20 cellular contexts compared by ENCODE assay signal in the genomic region with DNA sequence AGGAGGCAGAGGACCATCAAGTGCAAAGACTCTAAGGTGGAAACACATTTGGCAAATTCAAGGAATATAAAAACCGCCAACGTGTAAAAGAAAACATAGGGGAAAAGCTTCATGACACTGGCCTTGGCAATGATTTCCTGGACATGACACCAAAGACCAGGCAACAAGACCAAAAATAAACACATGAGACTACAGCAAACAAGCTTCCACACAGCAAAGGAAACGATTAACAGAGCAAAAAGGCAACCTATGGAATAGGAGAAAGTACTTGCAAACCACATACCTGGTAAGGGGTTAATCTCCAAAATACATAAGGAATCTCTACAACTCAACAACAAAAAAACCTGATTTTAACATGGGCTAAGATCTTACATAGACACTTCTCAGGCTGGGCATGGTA. TPM values are rescaled to one million over a fixed set of nuclear protein-coding genes. Genes with fewer than 3 reads are reported as not detected.
DNase-seq lines count a peak whose midpoint lies in the region; TF ChIP-seq lines count a peak whose summit lies in the region.
"Had no signal": no experiment of that assay in that cellular context is flagged by ENCODE, and none has a peak within 500 bp of the region (broad histone marks: within the 10 kb centered on the region; RNA-seq: fewer than 3 reads in every experiment).

No MANE protein-coding gene starts in this region.

- no peaks in the 10 kb centered on the region for H3K9me3 Mint-ChIP-seq in activated CD4-positive, alpha-beta memory T cell treated with anti-CD3 and anti-CD28 coated beads for 36 hours
- no peaks in the 10 kb centered on the region for H3K9me3 Mint-ChIP-seq in activated CD4-positive, alpha-beta memory T cell treated with anti-CD3 and anti-CD28 coated beads, Interleukin-2, amount 10 ng/mL, durations not matched to agents 7 days and 5 days
- H3K9me3 Mint-ChIP-seq: IgD-negative memory B cell had no signal

- peak overlapping the region; percentile 67 for H3K27ac ChIP-seq in RWPE1
- H3K27ac ChIP-seq in esophagus muscularis mucosa (replicated peaks in 1 of 4) = peak overlapping the region in 3 of 4 donors; percentile 0 to 82 (median 22)
- peak overlapping the region; percentile 87 for H3K27ac ChIP-seq in smooth muscle cell (ENCODE audit: low read depth)
- H3K27ac ChIP-seq: body of pancreas had no signal

- no peaks in the 10 kb centered on the region for H3K27me3 ChIP-seq in esophagus muscularis mucosa
- H3K27me3 ChIP-seq in smooth muscle cell (ENCODE audit: low read depth) = no peaks in the 10 kb centered on the region
- H3K27me3 ChIP-seq: body of pancreas, heart right ventricle had no signal

- no peaks in the 10 kb centered on the region for H3K9me3 ChIP-seq in esophagus muscularis mucosa
- no peaks in the 10 kb centered on the region for H3K9me3 ChIP-seq in smooth muscle cell (replicated peaks; ENCODE audit: low read depth)
- H3K9me3 ChIP-seq: body of pancreas, heart right ventricle, SK-N-SH had no signal

- H3K4me1 Mint-ChIP-seq in activated CD4-positive, alpha-beta memory T cell treated with anti-CD3 and anti-CD28 coated beads for 36 hours (ENCODE audit: low read depth) = peaks cover 77% of the 10 kb centered on the region
- H3K4me1 Mint-ChIP-seq in activated CD4-positive, alpha-beta memory T cell treated with anti-CD3 and anti-CD28 coated beads, Interleukin-2, amount 10 ng/mL, durations not matched to agents 7 days and 5 days = peaks cover 74% of the 10 kb centered on the region

- peaks cover 37% of the 10 kb centered on the region for H3F3A ChIP-seq in smooth muscle cell (ENCODE audit: low read depth)

- no peak for DNase-seq in activated CD4-positive, alpha-beta memory T cell treated with anti-CD3 and anti-CD28 coated beads for 36 hours
- DNase-seq in activated CD4-positive, alpha-beta memory T cell treated with anti-CD3 and anti-CD28 coated beads, Interleukin-2, amount 10 ng/mL, durations not matched to agents 7 days and 5 days = no peak
- no peak for DNase-seq in RWPE1 (ENCODE audit: low spot score)
- no peak for DNase-seq in esophagus muscularis mucosa (ENCODE audit: extremely low spot score)
- DNase-seq in smooth muscle cell (lab: John Stamatoyannopoulos, UW; ENCODE audit: unreplicated experiment) = no peak
- no peak for DNase-seq in NCI-H2029 (lab: John Stamatoyannopoulos, UW)
- DNase-seq in central memory CD4-positive, alpha-beta T cell = no peak
- no peak for DNase-seq in NCI-H128 (lab: John Stamatoyannopoulos, UW; ENCODE audit: unreplicated experiment)
- DNase-seq: activated CD4-positive, alpha-beta T cell treated with anti-CD3 and anti-CD28 coated beads, Interleukin-2, amount 50 U/mL, for 48 hours; activated effector memory CD4-positive, alpha-beta T cell treated with anti-CD3 and anti-CD28 coated beads, Interleukin-2, amount 50 U/mL, for 16 hours; body of pancreas; heart right ventricle; midbrain; NCI-H2029 treated with DMSO at 0.1 percent for 48 hours; NCI-H69; SK-N-SH; stimulated activated CD4-positive, alpha-beta T cell treated with anti-CD3 and anti-CD28 coated beads, Interleukin-12 subunit alpha, Interleukin-12 subunit beta, amount 100 ng/mL, for 4 hours; stimulated activated naive CD4-positive, alpha-beta T cell; trophoblast cell had no signal

- peaks cover 64% of the 10 kb centered on the region for H3K79me2 ChIP-seq in smooth muscle cell (ENCODE audit: low read depth)

- H3K27ac Mint-ChIP-seq in activated CD4-positive, alpha-beta memory T cell treated with anti-CD3 and anti-CD28 coated beads for 36 hours = peak overlapping the region; percentile 42
- H3K27ac Mint-ChIP-seq in activated CD4-positive, alpha-beta memory T cell treated with anti-CD3 and anti-CD28 coated beads, Interleukin-2, amount 10 ng/mL, durations not matched to agents 7 days and 5 days = no peak overlapping the region

- POLR2A ChIA-PET in activated CD4-positive, alpha-beta memory T cell treated with anti-CD3 and anti-CD28 coated beads for 36 hours (lab: Charles Lee) = interaction anchor here (6.6 kb wide), 1 partner anchor 9 kb away, joined by 71 read pairs; the partner anchor contains the start of gene GSTO2
- POLR2A ChIA-PET in activated CD4-positive, alpha-beta memory T cell treated with anti-CD3 and anti-CD28 coated beads, Interleukin-2, amount 10 ng/mL, durations not matched to agents 7 days and 5 days (lab: Charles Lee) = interaction anchor here (0.9 to 6.5 kb wide), 3 partner anchors 10 to 137 kb away, joined by 3 to 62 read pairs (median 4); partner anchors contain the start of gene GSTO2
- POLR2A ChIA-PET in RWPE1 (lab: Yijun Ruan, JAX; ENCODE audit: low non-redundant PET) = no interaction called here

- peaks cover 36% of the 10 kb centered on the region for H4K20me1 ChIP-seq in smooth muscle cell (ENCODE audit: low read depth)

- TF ChIP-seq CTCF in RWPE1 (conservative IDR thresholded peaks at IDR 0.05; ENCODE audit: low read depth) (no peak), esophagus muscularis mucosa (IDR thresholded peaks at IDR 0.05) (no peak), smooth muscle cell (IDR thresholded peaks at IDR 0.05; ENCODE audit: borderline replicate concordance, insufficient read depth, poor library complexity, severe bottlenecking) (no peak)

- peaks cover 32 to 59% (median 50%) of the 10 kb centered on the region in 4 donors for H3K36me3 ChIP-seq in esophagus muscularis mucosa
- H3K36me3 ChIP-seq in smooth muscle cell (ENCODE audit: low read depth) = no peaks in the 10 kb centered on the region

- no peaks in the 10 kb centered on the region for H3K27me3 Mint-ChIP-seq in activated CD4-positive, alpha-beta memory T cell treated with anti-CD3 and anti-CD28 coated beads for 36 hours
- H3K27me3 Mint-ChIP-seq in activated CD4-positive, alpha-beta memory T cell treated with anti-CD3 and anti-CD28 coated beads, Interleukin-2, amount 10 ng/mL, durations not matched to agents 7 days and 5 days = no peaks in the 10 kb centered on the region
- H3K27me3 Mint-ChIP-seq: IgD-negative memory B cell had no signal

- H3K4me3 ChIP-seq in esophagus muscularis mucosa = no peak overlapping the region
- H3K4me3 ChIP-seq in smooth muscle cell = no peak overlapping the region
- H3K4me3 ChIP-seq: body of pancreas, heart right ventricle had no signal

- peaks cover 60% of the 10 kb centered on the region for H3K36me3 Mint-ChIP-seq in activated CD4-positive, alpha-beta memory T cell treated with anti-CD3 and anti-CD28 coated beads for 36 hours
- H3K36me3 Mint-ChIP-seq in activated CD4-positive, alpha-beta memory T cell treated with anti-CD3 and anti-CD28 coated beads, Interleukin-2, amount 10 ng/mL, durations not matched to agents 7 days and 5 days (ENCODE audit: low read depth) = peaks cover 69% of the 10 kb centered on the region

- H2AFZ ChIP-seq in smooth muscle cell (ENCODE audit: low read depth) = no peak overlapping the region

- TF ChIP-seq EP300 in esophagus muscularis mucosa (IDR thresholded peaks at IDR 0.05) = no peak

- no peak for TF ChIP-seq POLR2A in esophagus muscularis mucosa (IDR thresholded peaks at IDR 0.05; ENCODE audit: low read depth)

- CTCF ChIA-PET in activated CD4-positive, alpha-beta memory T cell treated with anti-CD3 and anti-CD28 coated beads for 36 hours (lab: Charles Lee) = interaction anchor here (1.7 to 5.8 kb wide), 2 partner anchors 10 to 16 kb away, joined by 7 to 48 read pairs; no protein-coding TSS in a partner anchor
- CTCF ChIA-PET in activated CD4-positive, alpha-beta memory T cell treated with anti-CD3 and anti-CD28 coated beads, Interleukin-2, amount 10 ng/mL, durations not matched to agents 7 days and 5 days (lab: Charles Lee) = interaction anchor here (1.1 to 8.1 kb wide), 2 partner anchors 16 to 34 kb away, joined by 3 to 61 read pairs; no protein-coding TSS in a partner anchor
- CTCF ChIA-PET in RWPE1 (lab: Yijun Ruan, JAX) = no interaction called here

- WGBS in esophagus muscularis mucosa = 81% methylated on average over 3 of the region's 3 CpGs
- 87% methylated on average over 3 of the region's 3 CpGs for WGBS in smooth muscle cell (ENCODE audit: low lambda C conversion rate)

- no peak overlapping the region for H3K4me2 ChIP-seq in smooth muscle cell
- H3K4me2 ChIP-seq: SK-N-SH had no signal

- H3K4me1 ChIP-seq in esophagus muscularis mucosa (peaks cover 64 to 83% (median 71%) of the 10 kb centered on the region in 4 donors), smooth muscle cell (ENCODE audit: low read depth) (peaks cover 34% of the 10 kb centered on the region)

- H3K9ac ChIP-seq in smooth muscle cell (ENCODE audit: low read depth) = no peak overlapping the region
- H3K9ac ChIP-seq: SK-N-SH had no signal

- intact Hi-C loops in activated CD4-positive, alpha-beta memory T cell treated with anti-CD3 and anti-CD28 coated beads for 36 hours (cut with micrococcal nuclease) = no loop called here
- intact Hi-C loops in esophagus muscularis mucosa (cut with DNase I) = no loop called here

- H3K4me3 Mint-ChIP-seq in activated CD4-positive, alpha-beta memory T cell treated with anti-CD3 and anti-CD28 coated beads for 36 hours = no peak overlapping the region
- H3K4me3 Mint-ChIP-seq in activated CD4-positive, alpha-beta memory T cell treated with anti-CD3 and anti-CD28 coated beads, Interleukin-2, amount 10 ng/mL, durations not matched to agents 7 days and 5 days = no peak overlapping the region

RNA-seq across cellular contexts. Expression of gene GSTO1, which starts 3.5 kb away (rescaled TPM):
- 100 to 1,000 TPM; 215 to 225 TPM for total RNA-seq in activated CD4-positive, alpha-beta memory T cell treated with anti-CD3 and anti-CD28 coated beads for 36 hours
- 100 to 1,000 TPM; 139 to 142 TPM for total RNA-seq in activated CD4-positive, alpha-beta memory T cell treated with anti-CD3 and anti-CD28 coated beads, Interleukin-2, amount 10 ng/mL, durations not matched to agents 7 days and 5 days
- total RNA-seq in esophagus muscularis mucosa = 100 to 1,000 TPM; 123 to 172 (median 152) TPM
- 293 and 297 TPM in 2 replicates for total RNA-seq in smooth muscle cell
- polyA plus RNA-seq in smooth muscle cell = 407 and 440 TPM in 2 replicates

RNA-seq across cellular contexts. Expression of gene GSTO2, which starts 10.8 kb away (rescaled TPM):
- 1 to 10 TPM; 2.3 to 2.6 TPM for total RNA-seq in activated CD4-positive, alpha-beta memory T cell treated with anti-CD3 and anti-CD28 coated beads for 36 hours
- total RNA-seq in activated CD4-positive, alpha-beta memory T cell treated with anti-CD3 and anti-CD28 coated beads, Interleukin-2, amount 10 ng/mL, durations not matched to agents 7 days and 5 days = 1 to 10 TPM in 1 of 2 experiments, under 1 TPM in 1; 0.88 to 1.8 TPM
- under 1 TPM; 0.42 to 0.99 (median 0.63) TPM for total RNA-seq in esophagus muscularis mucosa
- 1.8 and 2.1 TPM in 2 replicates for total RNA-seq in smooth muscle cell
- polyA plus RNA-seq in smooth muscle cell = 3.7 and 4.9 TPM in 2 replicates

RNA-seq across cellular contexts. Expression of gene CFAP43, which starts 26.0 kb away (rescaled TPM):
- total RNA-seq in activated CD4-positive, alpha-beta memory T cell treated with anti-CD3 and anti-CD28 coated beads for 36 hours = under 1 TPM; 0.19 to 0.22 TPM
- under 1 TPM; 0.18 to 0.25 TPM for total RNA-seq in activated CD4-positive, alpha-beta memory T cell treated with anti-CD3 and anti-CD28 coated beads, Interleukin-2, amount 10 ng/mL, durations not matched to agents 7 days and 5 days
- total RNA-seq in esophagus muscularis mucosa (under 1 TPM in 2 of 4 donors, not detected in 2; 0.17 to 0.33 TPM), smooth muscle cell (0.04 and 0.49 TPM in 2 replicates)
- 0.50 and 0.63 TPM in 2 replicates for polyA plus RNA-seq in smooth muscle cell
- polyA plus RNA-seq: IgD-negative memory B cell had no signal

Comparison
In these comparisons a context has a peak if more than half of its experiments do, and no peak if none do; other contexts are left out.
1. H3K27ac ChIP-seq: peak in every context shown above with its lines; median percentile 87 in smooth muscle cell; 67 in RWPE1; 22 in esophagus muscularis mucosa.